In genomic region chrX:47223476-47224250, GRCh38 we compare ENCODE assay signal across 16 cellular contexts.
"Had no signal": no experiment of that assay in that cellular context is flagged by ENCODE, and none has a peak within 500 bp of the region (broad histone marks: within the 10 kb centered on the region; RNA-seq: fewer than 3 reads in every experiment).

No MANE protein-coding gene starts in this region.

- H3K4me3 ChIP-seq: coronary artery, dorsolateral prefrontal cortex, heart left ventricle, mucosa of descending colon, tibial artery, upper lobe of right lung, vagina had no signal

- FAIRE-seq: frontal cortex, small intestine had no signal

- H3K9me3 ChIP-seq: heart left ventricle, mucosa of descending colon, tibial artery, upper lobe of right lung, vagina had no signal

- H3K9me3 Mint-ChIP-seq: naive thymus-derived CD8-positive, alpha-beta T cell had no signal

- ATAC-seq: heart left ventricle; mucosa of descending colon; naive thymus-derived CD8-positive, alpha-beta T cell; right cardiac atrium; upper lobe of right lung had no signal

- DNase-seq: effector CD8-positive, alpha-beta T cell; heart left ventricle; hippocampal formation; kidney glomerular epithelial cell; mucosa of descending colon; small intestine; stimulated activated CD4-positive, alpha-beta T cell treated with anti-CD3 and anti-CD28 coated beads, Interleukin-2, amount 100 ng/mL, for 48 hours; stimulated activated naive CD4-positive, alpha-beta T cell treated with Interleukin-2 at 50 U/mL for 16 hours; upper lobe of right lung had no signal

- H3K27me3 Mint-ChIP-seq: naive thymus-derived CD8-positive, alpha-beta T cell had no signal

- H3K27me3 ChIP-seq: heart left ventricle, tibial artery, upper lobe of right lung, vagina had no signal

- H3K27ac ChIP-seq: coronary artery, dorsolateral prefrontal cortex, heart left ventricle, tibial artery, upper lobe of right lung, vagina had no signal

- H3K4me1 ChIP-seq: upper lobe of right lung had no signal
